14 cellular contexts compared by ENCODE assay signal in the genomic region with DNA sequence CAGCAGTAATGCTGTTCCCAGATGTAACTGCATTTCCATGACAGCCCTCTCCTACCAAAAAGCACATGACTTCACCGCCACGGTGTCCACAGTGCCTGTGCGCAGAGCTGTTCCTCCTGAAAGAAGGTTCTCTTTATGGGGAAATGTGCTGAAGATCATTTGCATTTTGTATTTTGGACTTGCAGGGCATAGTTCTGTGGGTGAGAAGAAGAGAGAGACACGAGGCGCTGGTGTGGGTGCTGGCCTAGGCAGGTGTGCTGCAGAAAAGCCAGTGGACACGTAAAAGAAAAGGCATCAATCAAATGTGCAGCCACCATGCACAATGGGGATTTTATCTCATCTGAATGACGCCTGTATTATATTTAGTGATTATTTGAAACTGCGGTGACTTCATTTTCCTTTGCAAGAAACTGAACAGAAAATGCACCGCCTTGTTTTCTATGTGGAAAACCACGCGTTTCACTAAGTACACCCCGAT. TPM values are rescaled to one million over a fixed set of nuclear protein-coding genes. Genes with fewer than 3 reads are reported as not detected.
A peak's percentile ranks its signal among the peaks of the same experiment; 100 is the strongest.
DNase-seq lines count a peak whose midpoint lies in the region; ATAC-seq, FAIRE-seq and TF ChIP-seq lines count a peak whose summit lies in the region.
"Had no signal": no experiment of that assay in that cellular context is flagged by ENCODE, and none has a peak within 500 bp of the region (broad histone marks: within the 10 kb centered on the region; RNA-seq: fewer than 3 reads in every experiment).

No MANE protein-coding gene starts in this region.

- intact Hi-C loops in activated CD4-positive, alpha-beta memory T cell treated with anti-CD3 and anti-CD28 coated beads for 36 hours (cut with micrococcal nuclease), result no loop called here
- intact Hi-C loops in activated B cell treated with CpG ODN at 0.5 μM for 24 hours (cut with micrococcal nuclease) (loop anchor here (1.0 to 10.0 kb wide), 7 partner anchors 11 to 530 kb away; a partner anchor contains a TSS), stomach (cut with DNase I; ENCODE audit: low total_unique reads) (no loop called here)

- no peaks in the 10 kb centered on the region for H3K27me3 ChIP-seq in stomach
- H3K27me3 ChIP-seq: hepatocyte, neutrophil had no signal

- peaks cover 13% of the 10 kb centered on the region for H3K36me3 Mint-ChIP-seq in activated CD4-positive, alpha-beta memory T cell treated with anti-CD3 and anti-CD28 coated beads for 36 hours
- peaks cover 6% of the 10 kb centered on the region for H3K36me3 Mint-ChIP-seq in activated CD4-positive, alpha-beta memory T cell treated with anti-CD3 and anti-CD28 coated beads, Interleukin-2, amount 10 ng/mL, durations not matched to agents 7 days and 5 days (ENCODE audit: low read depth)
- H3K36me3 Mint-ChIP-seq in activated B cell treated with CpG ODN at 0.5 μM for 24 hours (ENCODE audit: low read depth), result peaks cover 62% of the 10 kb centered on the region
- H3K36me3 Mint-ChIP-seq in stimulated activated effector memory CD8-positive, alpha-beta T cell treated with anti-CD3 and anti-CD28 coated beads, Interleukin-12 subunit alpha, Interleukin-12 subunit beta, amount 100 ng/mL, for 72 hours, result peaks cover 18% of the 10 kb centered on the region

- DNase-seq in activated CD4-positive, alpha-beta memory T cell treated with anti-CD3 and anti-CD28 coated beads for 36 hours, result no peak
- DNase-seq in activated CD4-positive, alpha-beta memory T cell treated with anti-CD3 and anti-CD28 coated beads, Interleukin-2, amount 10 ng/mL, durations not matched to agents 7 days and 5 days, result no peak
- no peak for DNase-seq in activated B cell treated with CpG ODN at 0.5 μM for 24 hours
- peak; percentile 24 for DNase-seq in stomach
- no peak for DNase-seq in putamen (ENCODE audit: low spot score)
- DNase-seq in stimulated activated effector memory CD8-positive, alpha-beta T cell treated with anti-CD3 and anti-CD28 coated beads, Interleukin-12 subunit alpha, Interleukin-12 subunit beta, amount 100 ng/mL, for 72 hours (ENCODE audit: low spot score in 2 of 2), result no peak
- no peak for DNase-seq in frontal cortex (ENCODE audit: low spot score in 2 of 2)
- DNase-seq: ACHN; activated T-cell treated with anti-CD3 and anti-CD28 coated beads, Interleukin-2, amount 50 U/mL, for 48 hours; NCI-H1105 treated with DMSO at 0.1 percent for 48 hours had no signal

- no peak for TF ChIP-seq EP300 in stomach (IDR thresholded peaks at IDR 0.05)

- H3K9me3 Mint-ChIP-seq in activated CD4-positive, alpha-beta memory T cell treated with anti-CD3 and anti-CD28 coated beads for 36 hours, result no peaks in the 10 kb centered on the region
- H3K9me3 Mint-ChIP-seq in activated CD4-positive, alpha-beta memory T cell treated with anti-CD3 and anti-CD28 coated beads, Interleukin-2, amount 10 ng/mL, durations not matched to agents 7 days and 5 days, result no peaks in the 10 kb centered on the region
- H3K9me3 Mint-ChIP-seq in activated B cell treated with CpG ODN at 0.5 μM for 24 hours, result no peaks in the 10 kb centered on the region
- H3K9me3 Mint-ChIP-seq in stimulated activated effector memory CD8-positive, alpha-beta T cell treated with anti-CD3 and anti-CD28 coated beads, Interleukin-12 subunit alpha, Interleukin-12 subunit beta, amount 100 ng/mL, for 72 hours, result no peaks in the 10 kb centered on the region

- peak; percentile 49 for ATAC-seq in HG02642 (IDR thresholded peaks at IDR 0.05; ENCODE audit: poor library complexity, unreplicated experiment)
- peak; percentile 57 for ATAC-seq in activated B cell treated with CpG ODN at 0.5 μM for 24 hours (ENCODE audit: low read depth)
- no peak for ATAC-seq in stimulated activated effector memory CD8-positive, alpha-beta T cell treated with anti-CD3 and anti-CD28 coated beads, Interleukin-12 subunit alpha, Interleukin-12 subunit beta, amount 100 ng/mL, for 72 hours

- H3K9me3 ChIP-seq in stomach, result no peaks in the 10 kb centered on the region
- H3K9me3 ChIP-seq: neutrophil, SK-N-SH had no signal

- POLR2A ChIA-PET in activated CD4-positive, alpha-beta memory T cell treated with anti-CD3 and anti-CD28 coated beads for 36 hours (lab: Charles Lee), result no interaction called here
- POLR2A ChIA-PET in activated CD4-positive, alpha-beta memory T cell treated with anti-CD3 and anti-CD28 coated beads, Interleukin-2, amount 10 ng/mL, durations not matched to agents 7 days and 5 days (lab: Charles Lee), result no interaction called here
- POLR2A ChIA-PET in activated B cell treated with CpG ODN at 0.5 μM for 24 hours (lab: Charles Lee), result interaction anchor here (0.6 to 6.6 kb wide), 9 partner anchors 9 to 302 kb away, joined by 3 to 91 read pairs (median 3); a partner anchor contains a TSS

- no peak for TF ChIP-seq CTCF in activated B cell treated with CpG ODN at 0.5 μM for 24 hours (IDR thresholded peaks at IDR 0.05)
- no peak for TF ChIP-seq CTCF in stomach (IDR thresholded peaks at IDR 0.05)

- H3K4me3 ChIP-seq in stomach, result no peak overlapping the region
- H3K4me3 ChIP-seq: hepatocyte had no signal

- peak overlapping the region; percentile 22 to 72 (median 47) for H3K27ac ChIP-seq in stomach
- H3K27ac ChIP-seq: hepatocyte, neutrophil had no signal

- peaks cover 16% of the 10 kb centered on the region for H3K4me1 Mint-ChIP-seq in activated CD4-positive, alpha-beta memory T cell treated with anti-CD3 and anti-CD28 coated beads for 36 hours (ENCODE audit: low read depth)
- H3K4me1 Mint-ChIP-seq in activated CD4-positive, alpha-beta memory T cell treated with anti-CD3 and anti-CD28 coated beads, Interleukin-2, amount 10 ng/mL, durations not matched to agents 7 days and 5 days, result peaks cover 4% of the 10 kb centered on the region
- peaks cover 76% of the 10 kb centered on the region for H3K4me1 Mint-ChIP-seq in activated B cell treated with CpG ODN at 0.5 μM for 24 hours
- peaks cover 18% of the 10 kb centered on the region for H3K4me1 Mint-ChIP-seq in stimulated activated effector memory CD8-positive, alpha-beta T cell treated with anti-CD3 and anti-CD28 coated beads, Interleukin-12 subunit alpha, Interleukin-12 subunit beta, amount 100 ng/mL, for 72 hours

- no peak for TF ChIP-seq POLR2A in stomach (IDR thresholded peaks at IDR 0.05)

- H3K4me3 Mint-ChIP-seq in activated CD4-positive, alpha-beta memory T cell treated with anti-CD3 and anti-CD28 coated beads for 36 hours, result no peak overlapping the region
- H3K4me3 Mint-ChIP-seq in activated CD4-positive, alpha-beta memory T cell treated with anti-CD3 and anti-CD28 coated beads, Interleukin-2, amount 10 ng/mL, durations not matched to agents 7 days and 5 days, result no peak overlapping the region
- peak overlapping the region; percentile 83 for H3K4me3 Mint-ChIP-seq in activated B cell treated with CpG ODN at 0.5 μM for 24 hours
- H3K4me3 Mint-ChIP-seq in stimulated activated effector memory CD8-positive, alpha-beta T cell treated with anti-CD3 and anti-CD28 coated beads, Interleukin-12 subunit alpha, Interleukin-12 subunit beta, amount 100 ng/mL, for 72 hours, result no peak overlapping the region

- H3K4me1 ChIP-seq in stomach, result peaks cover 29 to 91% (median 73%) of the 10 kb centered on the region in 4 donors

- WGBS in stomach, 5 donors, result 33 to 59% (median 43%) methylated on average over 12 of the region's 12 CpGs

- FAIRE-seq in frontal cortex (lab: Jason Lieb, UNC), result no peak

- H3K27me3 Mint-ChIP-seq in activated CD4-positive, alpha-beta memory T cell treated with anti-CD3 and anti-CD28 coated beads for 36 hours, result no peaks in the 10 kb centered on the region
- H3K27me3 Mint-ChIP-seq in activated CD4-positive, alpha-beta memory T cell treated with anti-CD3 and anti-CD28 coated beads, Interleukin-2, amount 10 ng/mL, durations not matched to agents 7 days and 5 days, result peaks cover 3% of the 10 kb centered on the region
- H3K27me3 Mint-ChIP-seq in activated B cell treated with CpG ODN at 0.5 μM for 24 hours, result no peaks in the 10 kb centered on the region

- peaks cover 6 to 52% (median 46%) of the 10 kb centered on the region in 4 donors for H3K36me3 ChIP-seq in stomach

- peak overlapping the region; percentile 29 for H3K27ac Mint-ChIP-seq in activated CD4-positive, alpha-beta memory T cell treated with anti-CD3 and anti-CD28 coated beads for 36 hours
- H3K27ac Mint-ChIP-seq in activated CD4-positive, alpha-beta memory T cell treated with anti-CD3 and anti-CD28 coated beads, Interleukin-2, amount 10 ng/mL, durations not matched to agents 7 days and 5 days, result no peak overlapping the region
- peak overlapping the region; percentile 90 for H3K27ac Mint-ChIP-seq in activated B cell treated with CpG ODN at 0.5 μM for 24 hours
- H3K27ac Mint-ChIP-seq in stimulated activated effector memory CD8-positive, alpha-beta T cell treated with anti-CD3 and anti-CD28 coated beads, Interleukin-12 subunit alpha, Interleukin-12 subunit beta, amount 100 ng/mL, for 72 hours, result no peak overlapping the region

- CTCF ChIA-PET in activated CD4-positive, alpha-beta memory T cell treated with anti-CD3 and anti-CD28 coated beads for 36 hours (lab: Charles Lee), result no interaction called here
- CTCF ChIA-PET in activated CD4-positive, alpha-beta memory T cell treated with anti-CD3 and anti-CD28 coated beads, Interleukin-2, amount 10 ng/mL, durations not matched to agents 7 days and 5 days (lab: Charles Lee), result interaction anchor here (1.5 to 3.1 kb wide), 2 partner anchors 7 to 68 kb away, joined by 3 to 11 read pairs; no protein-coding TSS in a partner anchor
- CTCF ChIA-PET in activated B cell treated with CpG ODN at 0.5 μM for 24 hours (lab: Charles Lee), result interaction anchor here (0.7 to 5.0 kb wide), 7 partner anchors 12 to 198 kb away, joined by 3 to 39 read pairs (median 4); no protein-coding TSS in a partner anchor

RNA-seq across cellular contexts. Expression of a gene that starts 21.3 kb away (rescaled TPM):
- total RNA-seq in activated CD4-positive, alpha-beta memory T cell treated with anti-CD3 and anti-CD28 coated beads for 36 hours, result 10 to 100 TPM; 21.1 to 21.2 TPM
- 10 to 100 TPM; 12.7 to 13.3 TPM for total RNA-seq in activated CD4-positive, alpha-beta memory T cell treated with anti-CD3 and anti-CD28 coated beads, Interleukin-2, amount 10 ng/mL, durations not matched to agents 7 days and 5 days
- 39.8 and 47.9 TPM in 2 replicates for total RNA-seq in activated B cell treated with CpG ODN at 0.5 μM for 24 hours
- 10 to 100 TPM in 4 of 5 donors, 1 to 10 TPM in 1; 9.8 to 72.9 (median 23.9) TPM for total RNA-seq in stomach
- 10 to 100 TPM; 10.3 to 12.4 (median 11.3) TPM for polyA plus RNA-seq in stomach
- total RNA-seq in frontal cortex, result 32.2 TPM

RNA-seq across cellular contexts. Expression of a gene that starts 38.9 kb away (rescaled TPM):
- under 1 TPM; 0.38 to 0.53 TPM for total RNA-seq in activated CD4-positive, alpha-beta memory T cell treated with anti-CD3 and anti-CD28 coated beads for 36 hours
- not detected for total RNA-seq in activated CD4-positive, alpha-beta memory T cell treated with anti-CD3 and anti-CD28 coated beads, Interleukin-2, amount 10 ng/mL, durations not matched to agents 7 days and 5 days
- total RNA-seq in activated B cell treated with CpG ODN at 0.5 μM for 24 hours (0.38 TPM in 1 of 2 replicates, not detected in the other), stomach (1 to 10 TPM in 1 of 5 donors, under 1 TPM in 3, not detected in 1; 0.37 to 8.9 (median 0.58) TPM), frontal cortex (0.41 TPM)
- polyA plus RNA-seq in stomach, result 1 to 10 TPM; 1.8 to 2.9 (median 2.8) TPM

Comparison
In these comparisons a context has a peak if more than half of its experiments do, and no peak if none do; other contexts are left out.
1. H3K27ac Mint-ChIP-seq: peak in activated CD4-positive, alpha-beta memory T cell treated with anti-CD3 and anti-CD28 coated beads for 36 hours (single experiment) and activated B cell treated with CpG ODN at 0.5 μM for 24 hours (single experiment); none in activated CD4-positive, alpha-beta memory T cell treated with anti-CD3 and anti-CD28 coated beads, Interleukin-2, amount 10 ng/mL, durations not matched to agents 7 days and 5 days (single experiment) and stimulated activated effector memory CD8-positive, alpha-beta T cell treated with anti-CD3 and anti-CD28 coated beads, Interleukin-12 subunit alpha, Interleukin-12 subunit beta, amount 100 ng/mL, for 72 hours (single experiment).